In genomic region chr13:33207616-33207964, GRCh38 we compare ENCODE assay signal across 10 cellular contexts.
DNase-seq lines count a peak whose midpoint lies in the region; ATAC-seq and TF ChIP-seq lines count a peak whose summit lies in the region.
"Had no signal": no experiment of that assay in that cellular context is flagged by ENCODE, and none has a peak within 500 bp of the region (broad histone marks: within the 10 kb centered on the region; RNA-seq: fewer than 3 reads in every experiment).

No MANE protein-coding gene starts in this region.

- no peaks in the 10 kb centered on the region for H3K36me3 ChIP-seq in adrenal gland (replicated peaks in 1 of 2)
- no peaks in the 10 kb centered on the region for H3K36me3 ChIP-seq in hepatocyte (replicated peaks; ENCODE audit: insufficient read depth, low read depth)
- no peaks in the 10 kb centered on the region for H3K36me3 ChIP-seq in tibial nerve

- H3K4me3 Mint-ChIP-seq in activated CD4-positive, alpha-beta memory T cell treated with anti-CD3 and anti-CD28 coated beads for 36 hours, result no peak overlapping the region
- H3K4me3 Mint-ChIP-seq: neural crest cell had no signal

- H3K27me3 Mint-ChIP-seq in activated CD4-positive, alpha-beta memory T cell treated with anti-CD3 and anti-CD28 coated beads for 36 hours, result peaks cover 4% of the 10 kb centered on the region

- TF ChIP-seq CTCF in adrenal gland (IDR thresholded peaks at IDR 0.05) (no peak), hepatocyte (IDR thresholded peaks at IDR 0.05; ENCODE audit: poor library complexity) (no peak), tibial nerve (IDR thresholded peaks at IDR 0.05) (no peak)

- no peak overlapping the region for H2AFZ ChIP-seq in hepatocyte

- CTCF ChIA-PET in activated CD4-positive, alpha-beta memory T cell treated with anti-CD3 and anti-CD28 coated beads for 36 hours (lab: Charles Lee), result no interaction called here

- DNase-seq in DMS53 (lab: John Stamatoyannopoulos, UW) (peak; percentile 22), DMS53 treated with DMSO at 0.1 percent for 48 hours (lab: John Stamatoyannopoulos, UW; ENCODE audit: unreplicated experiment) (no peak), adrenal gland (peak in 6 of 7 donors; percentile 30 to 58 (median 48)), hepatocyte (ENCODE audit: low spot score) (peak; percentile 52), tibial nerve (ENCODE audit: low spot score in 2 of 2) (no peak), NCI-H345 (lab: John Stamatoyannopoulos, UW) (no peak)
- no peak for DNase-seq in activated CD4-positive, alpha-beta memory T cell treated with anti-CD3 and anti-CD28 coated beads for 36 hours
- DNase-seq: amygdala had no signal

- H3K9me3 Mint-ChIP-seq in activated CD4-positive, alpha-beta memory T cell treated with anti-CD3 and anti-CD28 coated beads for 36 hours, result no peaks in the 10 kb centered on the region
- H3K9me3 Mint-ChIP-seq: neural crest cell had no signal

- no peaks in the 10 kb centered on the region for H3K9me2 ChIP-seq in hepatocyte (replicated peaks; ENCODE audit: insufficient read depth)

- H3K27me3 ChIP-seq in adrenal gland, result no peaks in the 10 kb centered on the region
- no peaks in the 10 kb centered on the region for H3K27me3 ChIP-seq in hepatocyte
- no peaks in the 10 kb centered on the region for H3K27me3 ChIP-seq in tibial nerve

- ATAC-seq in GM21390 (IDR thresholded peaks at IDR 0.05; ENCODE audit: unreplicated experiment), result no peak

- H3K4me1 ChIP-seq in adrenal gland (replicated peaks in 1 of 2) (peaks cover 30 to 57% of the 10 kb centered on the region in 2 donors), hepatocyte (ENCODE audit: insufficient read depth) (peaks cover 24% of the 10 kb centered on the region), tibial nerve (peaks cover 0 to 88% (median 33%) of the 10 kb centered on the region in 4 donors)

- POLR2A ChIA-PET in activated CD4-positive, alpha-beta memory T cell treated with anti-CD3 and anti-CD28 coated beads for 36 hours (lab: Charles Lee), result no interaction called here

- H3K36me3 Mint-ChIP-seq in activated CD4-positive, alpha-beta memory T cell treated with anti-CD3 and anti-CD28 coated beads for 36 hours, result no peaks in the 10 kb centered on the region

- H4K20me1 ChIP-seq in hepatocyte (ENCODE audit: insufficient read depth, poor library complexity, severe bottlenecking), result no peaks in the 10 kb centered on the region

- WGBS in adrenal gland, 4 donors, result 34 to 50% (median 36%) methylated on average over 2 to 3 of the region's 3 CpGs
- WGBS in hepatocyte (ENCODE audit: low lambda C conversion rate, missing lambda C conversion rate), result 38% methylated on average over 3 of the region's 3 CpGs
- 31% methylated on average over 3 of the region's 3 CpGs for WGBS in tibial nerve, 2 donors

- intact Hi-C loops in adrenal gland (cut with DNase I), result no loop called here
- intact Hi-C loops in activated CD4-positive, alpha-beta memory T cell treated with anti-CD3 and anti-CD28 coated beads for 36 hours (cut with micrococcal nuclease), result no loop called here

- H3K4me3 ChIP-seq in adrenal gland (no peak overlapping the region), hepatocyte (no peak overlapping the region), tibial nerve (no peak overlapping the region)

- H3K79me2 ChIP-seq in hepatocyte, result peaks cover 30% of the 10 kb centered on the region

- peak; percentile 54 to 79 for TF ChIP-seq EP300 in tibial nerve (IDR thresholded peaks at IDR 0.05)

- peaks cover 12% of the 10 kb centered on the region for H3K4me1 Mint-ChIP-seq in activated CD4-positive, alpha-beta memory T cell treated with anti-CD3 and anti-CD28 coated beads for 36 hours (ENCODE audit: low read depth)

- TF ChIP-seq POLR2A in adrenal gland (IDR thresholded peaks at IDR 0.05) (no peak), tibial nerve (IDR thresholded peaks at IDR 0.05) (no peak)

- H3K4me2 ChIP-seq in hepatocyte, result peak overlapping the region; percentile 27

- H3K9me3 ChIP-seq in adrenal gland (replicated peaks in 1 of 3) (no peaks in the 10 kb centered on the region), hepatocyte (ENCODE audit: low read depth) (no peaks in the 10 kb centered on the region), tibial nerve (no peaks in the 10 kb centered on the region)

- peak overlapping the region; percentile 19 to 87 (median 48) for H3K27ac ChIP-seq in adrenal gland
- H3K27ac ChIP-seq in hepatocyte, result peak overlapping the region; percentile 65
- peak overlapping the region; percentile 45 to 87 (median 68) for H3K27ac ChIP-seq in tibial nerve

- H3K27ac Mint-ChIP-seq in activated CD4-positive, alpha-beta memory T cell treated with anti-CD3 and anti-CD28 coated beads for 36 hours, result no peak overlapping the region

Comparison
In these comparisons a context has a peak if more than half of its experiments do, and no peak if none do; other contexts are left out.
1. DNase-seq: peak in DMS53 (single experiment), adrenal gland (6 of 7) and hepatocyte (single experiment); none in DMS53 treated with DMSO at 0.1 percent for 48 hours (single experiment), tibial nerve (0 of 2), NCI-H345 (single experiment) and activated CD4-positive, alpha-beta memory T cell treated with anti-CD3 and anti-CD28 coated beads for 36 hours (single experiment).
2. Peak in every context shown above with its lines, with median percentiles within 50 percentile points of each other: H3K27ac ChIP-seq.